8 cellular contexts compared by ENCODE assay signal in the genomic region with DNA sequence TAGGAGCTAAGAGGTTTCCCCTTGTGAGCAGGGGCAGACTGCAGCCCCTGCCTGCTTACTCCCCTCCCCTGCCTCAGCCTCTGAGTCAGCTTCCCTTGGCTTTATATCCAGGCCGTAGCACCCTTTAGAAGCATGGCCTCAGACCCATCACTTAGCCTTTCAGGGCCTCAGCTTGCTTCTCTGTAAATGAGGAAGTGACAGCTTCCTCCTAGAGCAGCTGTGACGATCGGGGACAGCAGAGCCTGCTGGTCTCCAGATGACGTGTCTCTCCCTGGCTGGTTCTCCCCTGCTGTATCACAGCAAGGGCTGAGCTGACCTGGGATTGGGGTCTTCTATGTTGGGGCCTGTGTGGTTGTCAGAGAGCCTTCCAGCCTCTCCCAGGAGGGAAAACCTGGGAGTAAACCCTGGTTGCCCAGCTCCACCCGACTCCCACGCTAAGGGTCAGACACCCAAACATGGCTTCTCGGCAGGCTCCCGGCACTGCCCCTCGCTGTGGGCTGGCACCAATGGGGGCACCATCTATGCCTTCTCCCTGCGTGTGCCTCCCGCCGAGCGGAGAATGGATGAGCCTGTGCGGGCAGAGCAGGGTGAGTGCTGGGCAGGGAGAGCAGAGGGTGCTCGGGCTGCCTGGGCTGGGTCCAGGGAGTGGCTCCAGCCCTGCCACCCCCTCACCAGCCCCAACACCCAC. TPM values are rescaled to one million over a fixed set of nuclear protein-coding genes. Genes with fewer than 3 reads are reported as not detected.
A peak's percentile ranks its signal among the peaks of the same experiment; 100 is the strongest.
DNase-seq lines count a peak whose midpoint lies in the region; ATAC-seq, FAIRE-seq and TF ChIP-seq lines count a peak whose summit lies in the region.

No MANE protein-coding gene starts in this region.

- H3K9me3 ChIP-seq in OCI-LY7 (ENCODE audit: low read length): no peaks in the 10 kb centered on the region

- ATAC-seq in activated CD4-positive, CD25-positive, alpha-beta regulatory T cell treated with anti-CD3 and anti-CD28 coated beads, Interleukin-2, amount 50 U/mL, for 24 hours: peak; percentile 51 to 59
- peak; percentile 53 for ATAC-seq in stimulated activated naive CD8-positive, alpha-beta T cell treated with anti-CD3 and anti-CD28 coated beads, Interleukin-15, amount 100 ng/mL, for 72 hours
- ATAC-seq in HG03045 (IDR thresholded peaks at IDR 0.05; ENCODE audit: unreplicated experiment): no peak

- peak overlapping the region; percentile 61 for H3K27ac ChIP-seq in OCI-LY7 (ENCODE audit: low read depth, low read length, poor library complexity, severe bottlenecking)

- H3K36me3 ChIP-seq in OCI-LY7 (ENCODE audit: insufficient read depth, low read length): no peaks in the 10 kb centered on the region

- CTCF ChIA-PET in OCI-LY7 (lab: Charles Lee; ENCODE audit: unreplicated experiment): interaction anchor here (1.1 kb wide), 3 partner anchors 12 to 182 kb away, joined by 3 to 4 read pairs (median 3); no protein-coding TSS in a partner anchor

- POLR2A ChIA-PET in OCI-LY7 (lab: Charles Lee): interaction anchor here (0.5 to 3.4 kb wide), 13 partner anchors 9 to 410 kb away, joined by 3 to 18 read pairs (median 5); partner anchors contain the start of gene TSEN54

- peak overlapping the region; percentile 56 for H3K4me2 ChIP-seq in OCI-LY7 (ENCODE audit: low read length)

- no peak overlapping the region for H3K4me3 Mint-ChIP-seq in stimulated activated naive CD8-positive, alpha-beta T cell treated with anti-CD3 and anti-CD28 coated beads, Interleukin-15, amount 100 ng/mL, for 72 hours

- H3K9me3 Mint-ChIP-seq in stimulated activated naive CD8-positive, alpha-beta T cell treated with anti-CD3 and anti-CD28 coated beads, Interleukin-15, amount 100 ng/mL, for 72 hours: no peaks in the 10 kb centered on the region

- no peaks in the 10 kb centered on the region for H3K27me3 Mint-ChIP-seq in stimulated activated naive CD8-positive, alpha-beta T cell treated with anti-CD3 and anti-CD28 coated beads, Interleukin-15, amount 100 ng/mL, for 72 hours

- no peaks in the 10 kb centered on the region for H3K9me2 ChIP-seq in OCI-LY7 (ENCODE audit: insufficient read depth, low read length)

- peak overlapping the region; percentile 92 for H2AFZ ChIP-seq in OCI-LY7 (ENCODE audit: low read length)

- H4K20me1 ChIP-seq in OCI-LY7 (ENCODE audit: insufficient read depth, low read length): no peaks in the 10 kb centered on the region

- H3K4me1 ChIP-seq in OCI-LY7 (ENCODE audit: insufficient read depth, low read length, poor library complexity, severe bottlenecking): peaks cover 40% of the 10 kb centered on the region

- peak overlapping the region in 1 of 2 donors; percentile 46 for H3K27ac Mint-ChIP-seq in stimulated activated naive CD8-positive, alpha-beta T cell treated with anti-CD3 and anti-CD28 coated beads, Interleukin-15, amount 100 ng/mL, for 72 hours

- no peak for DNase-seq in activated CD4-positive, CD25-positive, alpha-beta regulatory T cell treated with anti-CD3 and anti-CD28 coated beads, Interleukin-2, amount 50 U/mL, for 72 hours
- DNase-seq in OCI-LY7 (ENCODE audit: low spot score): peak; percentile 97
- DNase-seq in frontal cortex (ENCODE audit: low spot score in 2 of 2): peak; percentile 54 to 56
- DNase-seq in stimulated activated naive CD8-positive, alpha-beta T cell treated with anti-CD3 and anti-CD28 coated beads, Interleukin-15, amount 100 ng/mL, for 72 hours: no peak
- no peak for DNase-seq in SW480 (ENCODE audit: low spot score)
- no peak for DNase-seq in SHP77 (lab: John Stamatoyannopoulos, UW)

- TF ChIP-seq CTCF in OCI-LY7 (conservative IDR thresholded peaks at IDR 0.05; ENCODE audit: low read length): no peak

- BruUV-seq in OCI-LY7 (replicated peaks; lab: Mats Ljungman, UMichigan): no TSS peak

- H3K79me2 ChIP-seq in OCI-LY7 (ENCODE audit: insufficient read depth, low read depth, low read length): no peaks in the 10 kb centered on the region

- peaks cover 7% of the 10 kb centered on the region for H3K4me1 Mint-ChIP-seq in stimulated activated naive CD8-positive, alpha-beta T cell treated with anti-CD3 and anti-CD28 coated beads, Interleukin-15, amount 100 ng/mL, for 72 hours

- peak overlapping the region; percentile 28 for H3K4me3 ChIP-seq in OCI-LY7 (ENCODE audit: low read depth, low read length, poor library complexity, severe bottlenecking)

- FAIRE-seq in frontal cortex (lab: Jason Lieb, UNC): no peak

- intact Hi-C loops in OCI-LY7 (cut with micrococcal nuclease; ENCODE audit: unreplicated experiment): loop anchor here (2.0 kb wide), 2 partner anchors 17 to 47 kb away; partner anchors contain the start of gene LLGL2

RNA-seq across cellular contexts. Expression of gene MYO15B, which starts 16.3 kb away (rescaled TPM):
- total RNA-seq in OCI-LY7 (2014; rRNA removed; shearing (Covaris generic)): 8.9 and 9.7 TPM in 2 replicates
- 17.7 and 19.2 TPM in 2 replicates for total RNA-seq in OCI-LY7 (2022)
- 19.6 TPM for total RNA-seq in frontal cortex

RNA-seq across cellular contexts. Expression of gene LLGL2, which starts 45.8 kb away (rescaled TPM):
- 10.7 and 12.6 TPM in 2 replicates for total RNA-seq in OCI-LY7 (2014; rRNA removed; shearing (Covaris generic))
- total RNA-seq in OCI-LY7 (2022) (20.9 and 21.6 TPM in 2 replicates), frontal cortex (0.82 TPM)

RNA-seq across cellular contexts. Expression of gene TSEN54, which starts 55.0 kb away (rescaled TPM):
- 45.4 and 57.4 TPM in 2 replicates for total RNA-seq in OCI-LY7 (2014; rRNA removed; shearing (Covaris generic))
- 57.9 and 69.8 TPM in 2 replicates for total RNA-seq in OCI-LY7 (2022)
- 11.4 TPM for total RNA-seq in frontal cortex

RNA-seq across cellular contexts. Expression of gene CASKIN2, which starts 56.0 kb away (rescaled TPM):
- not detected in 2 replicates for total RNA-seq in OCI-LY7 (2014; rRNA removed; shearing (Covaris generic))
- 0.24 and 1.0 TPM in 2 replicates for total RNA-seq in OCI-LY7 (2022)
- total RNA-seq in frontal cortex: 6.1 TPM

Comparison
In these comparisons a context has a peak if more than half of its experiments do, and no peak if none do; other contexts are left out.
1. DNase-seq: peak in OCI-LY7 (single experiment) and frontal cortex (2 of 2); none in activated CD4-positive, CD25-positive, alpha-beta regulatory T cell treated with anti-CD3 and anti-CD28 coated beads, Interleukin-2, amount 50 U/mL, for 72 hours (single experiment), stimulated activated naive CD8-positive, alpha-beta T cell treated with anti-CD3 and anti-CD28 coated beads, Interleukin-15, amount 100 ng/mL, for 72 hours (0 of 2), SW480 (single experiment) and SHP77 (0 of 2).